Comparison of ENCODE assay signal across 1 cellular context in the genomic region with DNA sequence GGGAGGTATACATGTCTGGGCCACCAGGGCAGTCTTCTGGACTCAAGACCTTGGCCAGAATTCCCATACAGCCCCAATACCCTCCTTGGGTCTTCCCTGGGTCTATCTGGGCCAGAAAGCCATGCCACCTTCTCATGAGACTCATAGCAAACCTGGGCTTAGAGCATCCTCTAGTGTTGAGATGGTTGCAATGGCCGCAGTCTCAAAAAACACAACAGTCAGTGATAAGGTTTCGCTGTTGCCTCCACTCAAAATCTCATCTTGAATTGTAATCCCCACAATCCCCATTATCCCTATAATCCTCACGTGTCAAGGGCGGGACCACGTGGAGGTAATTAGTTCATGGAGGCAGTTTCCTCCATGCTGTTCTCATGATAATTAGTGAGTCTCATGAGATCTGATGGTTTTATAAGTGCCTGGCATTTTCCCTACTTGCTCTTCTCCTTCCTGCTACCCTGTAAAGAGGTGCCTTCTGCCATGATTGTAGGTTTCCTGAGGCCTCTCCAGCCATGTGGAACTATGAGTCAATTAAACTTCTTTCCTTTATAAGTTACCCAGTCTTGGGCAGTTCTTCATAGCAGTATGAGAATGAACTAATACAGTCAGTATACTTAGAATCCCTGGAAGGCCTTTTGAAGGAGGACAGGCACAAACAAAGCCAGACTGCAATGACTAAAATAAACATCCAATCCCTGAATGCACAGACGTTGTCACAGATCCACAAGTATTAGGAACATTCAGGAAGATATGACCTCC.
A peak's percentile ranks its signal among the peaks of the same experiment; 100 is the strongest.
TF ChIP-seq lines count a peak whose summit lies in the region.

No MANE protein-coding gene starts in this region.

TF ChIP-seq in HepG2, 621 proteins besides CTCF, POLR2A, EP300 and RAD21 (continued from another document):
- TF ChIP-seq, protein P1, sequence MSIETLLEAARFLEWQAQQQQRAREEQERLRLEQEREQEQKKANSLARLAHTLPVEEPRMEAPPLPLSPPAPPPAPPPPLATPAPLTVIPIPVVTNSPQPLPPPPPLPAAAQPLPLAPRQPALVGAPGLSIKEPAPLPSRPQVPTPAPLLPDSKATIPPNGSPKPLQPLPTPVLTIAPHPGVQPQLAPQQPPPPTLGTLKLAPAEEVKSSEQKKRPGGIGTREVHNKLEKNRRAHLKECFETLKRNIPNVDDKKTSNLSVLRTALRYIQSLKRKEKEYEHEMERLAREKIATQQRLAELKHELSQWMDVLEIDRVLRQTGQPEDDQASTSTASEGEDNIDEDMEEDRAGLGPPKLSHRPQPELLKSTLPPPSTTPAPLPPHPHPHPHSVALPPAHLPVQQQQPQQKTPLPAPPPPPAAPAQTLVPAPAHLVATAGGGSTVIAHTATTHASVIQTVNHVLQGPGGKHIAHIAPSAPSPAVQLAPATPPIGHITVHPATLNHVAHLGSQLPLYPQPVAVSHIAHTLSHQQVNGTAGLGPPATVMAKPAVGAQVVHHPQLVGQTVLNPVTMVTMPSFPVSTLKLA (IDR thresholded peaks at IDR 0.05), result peak; percentile 40
- TF ChIP-seq ARNTL (CRISPR knock-in tag; IDR thresholded peaks at IDR 0.05) (no peak), TBX3 (IDR thresholded peaks at IDR 0.05; ENCODE audit: borderline replicate concordance) (no peak), SOX13 (IDR thresholded peaks at IDR 0.05) (no peak), SOX13 (CRISPR knock-in tag; conservative IDR thresholded peaks at IDR 0.05 in 1 of 2, IDR thresholded peaks at IDR 0.05 in 1 of 2) (no peak), EZH2 (conservative IDR thresholded peaks at IDR 0.05; ENCODE audit: low read depth, low read length) (no peak), STAG1 (CRISPR knock-in tag; IDR thresholded peaks at IDR 0.05) (peak; percentile 96)
- TF ChIP-seq, protein P2, sequence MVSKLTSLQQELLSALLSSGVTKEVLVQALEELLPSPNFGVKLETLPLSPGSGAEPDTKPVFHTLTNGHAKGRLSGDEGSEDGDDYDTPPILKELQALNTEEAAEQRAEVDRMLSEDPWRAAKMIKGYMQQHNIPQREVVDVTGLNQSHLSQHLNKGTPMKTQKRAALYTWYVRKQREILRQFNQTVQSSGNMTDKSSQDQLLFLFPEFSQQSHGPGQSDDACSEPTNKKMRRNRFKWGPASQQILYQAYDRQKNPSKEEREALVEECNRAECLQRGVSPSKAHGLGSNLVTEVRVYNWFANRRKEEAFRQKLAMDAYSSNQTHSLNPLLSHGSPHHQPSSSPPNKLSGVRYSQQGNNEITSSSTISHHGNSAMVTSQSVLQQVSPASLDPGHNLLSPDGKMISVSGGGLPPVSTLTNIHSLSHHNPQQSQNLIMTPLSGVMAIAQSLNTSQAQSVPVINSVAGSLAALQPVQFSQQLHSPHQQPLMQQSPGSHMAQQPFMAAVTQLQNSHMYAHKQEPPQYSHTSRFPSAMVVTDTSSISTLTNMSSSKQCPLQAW (CRISPR knock-in tag; IDR thresholded peaks at IDR 0.05), result 0 out of 2 replicates have a peak, but pooled peaks have one; percentile 26
- TF ChIP-seq, protein P3, sequence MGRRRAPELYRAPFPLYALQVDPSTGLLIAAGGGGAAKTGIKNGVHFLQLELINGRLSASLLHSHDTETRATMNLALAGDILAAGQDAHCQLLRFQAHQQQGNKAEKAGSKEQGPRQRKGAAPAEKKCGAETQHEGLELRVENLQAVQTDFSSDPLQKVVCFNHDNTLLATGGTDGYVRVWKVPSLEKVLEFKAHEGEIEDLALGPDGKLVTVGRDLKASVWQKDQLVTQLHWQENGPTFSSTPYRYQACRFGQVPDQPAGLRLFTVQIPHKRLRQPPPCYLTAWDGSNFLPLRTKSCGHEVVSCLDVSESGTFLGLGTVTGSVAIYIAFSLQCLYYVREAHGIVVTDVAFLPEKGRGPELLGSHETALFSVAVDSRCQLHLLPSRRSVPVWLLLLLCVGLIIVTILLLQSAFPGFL (CRISPR knock-in tag; IDR thresholded peaks at IDR 0.05), result no peak
- TF ChIP-seq, protein P4, sequence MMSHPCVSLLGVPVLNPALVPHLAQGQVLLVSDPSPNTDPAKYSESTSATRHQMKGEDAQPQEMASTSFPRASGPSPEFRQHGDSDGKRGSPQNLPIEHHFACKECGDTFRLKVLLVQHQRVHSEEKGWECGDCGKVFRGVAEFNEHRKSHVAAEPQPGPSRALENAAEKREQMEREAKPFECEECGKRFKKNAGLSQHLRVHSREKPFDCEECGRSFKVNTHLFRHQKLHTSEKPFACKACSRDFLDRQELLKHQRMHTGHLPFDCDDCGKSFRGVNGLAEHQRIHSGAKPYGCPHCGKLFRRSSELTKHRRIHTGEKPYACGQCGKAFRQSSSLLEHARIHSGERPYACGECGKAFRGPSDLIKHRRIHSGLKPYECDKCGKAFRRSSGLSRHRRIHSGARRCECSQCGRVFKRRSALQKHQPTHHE (CRISPR knock-in tag; IDR thresholded peaks at IDR 0.05; ENCODE audit: borderline replicate concordance), result no peak
TF ChIP-seq in HepG2: peak in this region for 4.
